Comparison of ENCODE assay signal across 15 cellular contexts in the genomic region with DNA sequence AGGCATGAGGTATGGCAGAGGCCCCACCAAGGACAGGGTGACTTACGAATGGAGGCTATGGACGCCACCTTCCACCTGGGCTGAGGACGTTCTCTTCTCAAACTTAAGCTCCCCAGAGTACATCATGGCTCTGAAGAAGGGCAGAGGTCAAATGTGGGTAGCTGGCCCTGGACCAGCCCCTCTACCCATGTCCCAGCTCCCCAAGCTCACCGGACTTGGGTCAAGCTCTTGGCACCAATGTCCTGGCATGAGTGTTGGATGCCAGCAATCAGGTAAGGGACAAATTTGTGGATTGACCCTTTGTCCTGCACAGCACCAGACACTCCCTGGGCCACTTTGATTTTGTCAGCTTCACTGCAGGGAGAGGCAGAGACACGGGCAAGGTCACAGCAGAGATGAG. TPM values are rescaled to one million over a fixed set of nuclear protein-coding genes. Genes with fewer than 3 reads are reported as not detected.
DNase-seq lines count a peak whose midpoint lies in the region; ATAC-seq, FAIRE-seq and TF ChIP-seq lines count a peak whose summit lies in the region.
"Had no signal": no experiment of that assay in that cellular context is flagged by ENCODE, and none has a peak within 500 bp of the region (broad histone marks: within the 10 kb centered on the region; RNA-seq: fewer than 3 reads in every experiment).

No MANE protein-coding gene starts in this region.

- H3K36me3 Mint-ChIP-seq in CD8-positive, alpha-beta T cell = peaks cover 52% of the 10 kb centered on the region

- H3K27me3 ChIP-seq in CD8-positive, alpha-beta T cell (ENCODE audit: insufficient read depth, low read length) = no peaks in the 10 kb centered on the region
- H3K27me3 ChIP-seq in psoas muscle (ENCODE audit: insufficient read depth in 3 of 3, low read length in 2 of 3) = no peaks in the 10 kb centered on the region
- H3K27me3 ChIP-seq: ovary had no signal

- H3K4me3 ChIP-seq in CD8-positive, alpha-beta T cell (ENCODE audit: low read depth, low read length) = no peak overlapping the region
- H3K4me3 ChIP-seq in psoas muscle = no peak overlapping the region
- H3K4me3 ChIP-seq: ovary, smooth muscle cell had no signal

- no peak overlapping the region for H3K27ac ChIP-seq in CD8-positive, alpha-beta T cell (ENCODE audit: low read depth, low read length)
- no peak overlapping the region for H3K27ac ChIP-seq in psoas muscle
- H3K27ac ChIP-seq: ovary had no signal

- POLR2A ChIA-PET in CD8-positive, alpha-beta T cell (lab: Charles Lee) = interaction anchor here (1.9 to 7.1 kb wide), 2 partner anchors 17 to 35 kb away, joined by 6 to 122 read pairs; partner anchors contain the start of genes P4HTM and WDR6

- intact Hi-C loops in CD8-positive, alpha-beta T cell (cut with DNase I, micrococcal nuclease) = loop anchor here (5.0 to 10.0 kb wide), 6 partner anchors 107 to 700 kb away; partner anchors contain the start of genes ARIH2 (in 1 of the 2), DAG1 (in 1 of the 2), GMPPB (in 1 of the 2) and NCKIPSD (in 1 of the 2)
- intact Hi-C loops in psoas muscle (cut with DNase I) = no loop called here

- DNase-seq in GM12892 (ENCODE audit: insufficient read length) (no peak), islet precursor cell (peak; percentile 31), psoas muscle (no peak)
- no peak for DNase-seq in CD8-positive, alpha-beta T cell
- DNase-seq: GDM1, HCEC 1CT, KBM-7, kidney glomerular epithelial cell, NCI-H1436, NCI-H226 had no signal

- H3K4me1 ChIP-seq in CD8-positive, alpha-beta T cell (ENCODE audit: insufficient read depth, low read length) = peaks cover 33% of the 10 kb centered on the region
- peaks cover 58% of the 10 kb centered on the region for H3K4me1 ChIP-seq in psoas muscle

- no peak for FAIRE-seq in GM12892 (lab: Jason Lieb, UNC)
- FAIRE-seq: colon had no signal

- H3K4me1 Mint-ChIP-seq in CD8-positive, alpha-beta T cell (ENCODE audit: low read depth) = peaks cover 49% of the 10 kb centered on the region

- TF ChIP-seq CTCF in CD8-positive, alpha-beta T cell (IDR thresholded peaks at IDR 0.05) = no peak
- no peak for TF ChIP-seq CTCF in psoas muscle (IDR thresholded peaks at IDR 0.05)

- no peak overlapping the region for H3K4me3 Mint-ChIP-seq in CD8-positive, alpha-beta T cell

- peak; percentile 44 for TF ChIP-seq POLR2A in GM12892 (IDR thresholded peaks at IDR 0.05; ENCODE audit: low read depth, low read length)
- 0 out of 2 replicates have a peak, but pooled peaks have one; percentile 12 for TF ChIP-seq POLR2A in Raji (IDR thresholded peaks at IDR 0.05; ENCODE audit: insufficient read depth, low read depth, low read length)

- no peaks in the 10 kb centered on the region for H3K27me3 Mint-ChIP-seq in CD8-positive, alpha-beta T cell (ENCODE audit: low read depth)

- CTCF ChIA-PET in CD8-positive, alpha-beta T cell (lab: Charles Lee) = interaction anchor here (1.1 to 8.4 kb wide), 3 partner anchors 10 to 36 kb away, joined by 3 to 76 read pairs (median 14); partner anchors contain the start of gene WDR6

- WGBS in psoas muscle, 3 donors = 48 to 67% (median 50%) methylated on average over 5 of the region's 5 CpGs

- H3K27ac Mint-ChIP-seq in CD8-positive, alpha-beta T cell = no peak overlapping the region

- no peaks in the 10 kb centered on the region for H3K9me3 Mint-ChIP-seq in CD8-positive, alpha-beta T cell

- H3K36me3 ChIP-seq in CD8-positive, alpha-beta T cell (ENCODE audit: insufficient read depth, low read length) = peaks cover 8% of the 10 kb centered on the region
- H3K36me3 ChIP-seq in psoas muscle (ENCODE audit: insufficient read depth in 1 of 2, low read depth in 1 of 2) = peaks cover 5 to 53% of the 10 kb centered on the region in 2 donors
- H3K36me3 ChIP-seq: ovary had no signal

- no peaks in the 10 kb centered on the region for H3K9me3 ChIP-seq in CD8-positive, alpha-beta T cell (ENCODE audit: low read length)
- no peaks in the 10 kb centered on the region for H3K9me3 ChIP-seq in psoas muscle
- H3K9me3 ChIP-seq: ovary had no signal

- no peak for ATAC-seq in CD8-positive, alpha-beta T cell
- ATAC-seq in psoas muscle = no peak
- ATAC-seq: esophagus mucosa had no signal

RNA-seq across cellular contexts. Expression of gene NDUFAF3, which starts 2.5 kb away (rescaled TPM):
- 45.3 TPM for polyA plus RNA-seq in GM12892 (2012; ENCODE audit: missing spikeins)
- 10 to 100 TPM; 44.4 to 48.5 TPM for total RNA-seq in CD8-positive, alpha-beta T cell
- 100 to 1,000 TPM; 100 to 150 (median 112) TPM for total RNA-seq in psoas muscle
- polyA plus RNA-seq in psoas muscle = 10 to 100 TPM; 60.6 to 98.8 (median 85.7) TPM

RNA-seq across cellular contexts. Expression of gene IMPDH2, which starts 4.7 kb away (rescaled TPM):
- 252 TPM for polyA plus RNA-seq in GM12892 (2012; ENCODE audit: missing spikeins)
- total RNA-seq in CD8-positive, alpha-beta T cell = 100 to 1,000 TPM; 115 to 117 TPM
- total RNA-seq in psoas muscle = 100 to 1,000 TPM in 3 of 4 donors, 10 to 100 TPM in 1; 82.8 to 259 (median 209) TPM
- 100 to 1,000 TPM; 102 to 397 (median 233) TPM for polyA plus RNA-seq in psoas muscle

RNA-seq across cellular contexts. Expression of gene DALRD3, which starts 6.1 kb away (rescaled TPM):
- 20.5 TPM for polyA plus RNA-seq in GM12892 (2012; ENCODE audit: missing spikeins)
- 10 to 100 TPM; 12.0 to 13.2 TPM for total RNA-seq in CD8-positive, alpha-beta T cell
- 10 to 100 TPM in 1 of 4 donors, 1 to 10 TPM in 3; 7.5 to 10.4 (median 9.1) TPM for total RNA-seq in psoas muscle
- polyA plus RNA-seq in psoas muscle = 10 to 100 TPM; 11.0 to 19.9 (median 13.4) TPM

RNA-seq across cellular contexts. Expression of gene WDR6, which starts 17.3 kb away (rescaled TPM):
- polyA plus RNA-seq in GM12892 (2012; ENCODE audit: missing spikeins) = 124 TPM
- total RNA-seq in CD8-positive, alpha-beta T cell = 100 to 1,000 TPM; 112 to 130 TPM
- 10 to 100 TPM; 55.1 to 65.7 (median 59.6) TPM for total RNA-seq in psoas muscle
- polyA plus RNA-seq in psoas muscle = 10 to 100 TPM; 30.5 to 49.5 (median 46.9) TPM

RNA-seq across cellular contexts. Expression of gene P4HTM, which starts 34.4 kb away (rescaled TPM):
- 9.7 TPM for polyA plus RNA-seq in GM12892 (2012; ENCODE audit: missing spikeins)
- total RNA-seq in CD8-positive, alpha-beta T cell = 10 to 100 TPM; 41.5 to 41.8 TPM
- total RNA-seq in psoas muscle = 10 to 100 TPM; 11.1 to 17.0 (median 13.7) TPM
- polyA plus RNA-seq in psoas muscle = 1 to 10 TPM; 4.1 to 8.7 (median 8.5) TPM

Comparison
In these comparisons a context has a peak if more than half of its experiments do, and no peak if none do; other contexts are left out.
1. intact Hi-C loops: an anchor here in CD8-positive, alpha-beta T cell (5.0 to 10.0 kb wide); none called in psoas muscle.